ENCODE assay signal across 3 cellular contexts in genomic region chr12:68833508-68833907, GRCh38.
TF ChIP-seq lines count a peak whose summit lies in the region.

No MANE protein-coding gene starts in this region.

TF ChIP-seq in SK-N-SH, 30 proteins besides CTCF, POLR2A, EP300 and RAD21 (continued from another document):
- TF ChIP-seq IRF3 (IDR thresholded peaks at IDR 0.05; ENCODE audit: low read depth, low read length) (no peak), RFX5 (IDR thresholded peaks at IDR 0.05; ENCODE audit: low read length) (no peak), TCF12 (IDR thresholded peaks at IDR 0.05) (no peak), GATA2 (CRISPR knock-in tag; IDR thresholded peaks at IDR 0.05) (no peak), POLR2AphosphoS5 (IDR thresholded peaks at IDR 0.05; ENCODE audit: low read depth, low read length) (peak; percentile 36; the same call in 1 of the 2 replicates), ELF1 (IDR thresholded peaks at IDR 0.05) (no peak), JUND (IDR thresholded peaks at IDR 0.05) (no peak)
- TF ChIP-seq, protein P1, sequence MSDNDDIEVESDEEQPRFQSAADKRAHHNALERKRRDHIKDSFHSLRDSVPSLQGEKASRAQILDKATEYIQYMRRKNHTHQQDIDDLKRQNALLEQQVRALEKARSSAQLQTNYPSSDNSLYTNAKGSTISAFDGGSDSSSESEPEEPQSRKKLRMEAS (IDR thresholded peaks at IDR 0.05; ENCODE audit: low read depth): no peak

TF ChIP-seq in SK-N-SH treated with all-trans-retinoic acid at 6 μM for 48 hours, 23 proteins besides CTCF, POLR2A, EP300 and RAD21 (continued from another document):
- TF ChIP-seq PATZ1 (CRISPR knock-in tag; IDR thresholded peaks at IDR 0.05; ENCODE audit: borderline replicate concordance) (no peak), SNAI2 (CRISPR knock-in tag; IDR thresholded peaks at IDR 0.05) (no peak), CREB5 (CRISPR knock-in tag; IDR thresholded peaks at IDR 0.05; ENCODE audit: low read depth) (no peak), ESRRG (CRISPR knock-in tag; IDR thresholded peaks at IDR 0.05) (no peak), GLIS3 (CRISPR knock-in tag; IDR thresholded peaks at IDR 0.05) (no peak), ZNF565 (CRISPR knock-in tag; conservative IDR thresholded peaks at IDR 0.05; ENCODE audit: low read depth) (no peak), ZFP30 (CRISPR knock-in tag; IDR thresholded peaks at IDR 0.05) (no peak), CSRNP3 (CRISPR knock-in tag; IDR thresholded peaks at IDR 0.05) (no peak), PPARA (CRISPR knock-in tag; IDR thresholded peaks at IDR 0.05; ENCODE audit: borderline replicate concordance) (no peak)

TF ChIP-seq in GM12878, 131 proteins besides CTCF, POLR2A, EP300 and RAD21 (continued from another document):
- TF ChIP-seq ZBTB40 (IDR thresholded peaks at IDR 0.05; ENCODE audit: borderline replicate concordance): peak; percentile 81
- TF ChIP-seq ZNF207 (IDR thresholded peaks at IDR 0.05; ENCODE audit: borderline replicate concordance): no peak
